Comparison of ENCODE assay signal across 33 cellular contexts in genomic region chr9:133167096-133167695, GRCh38. TPM values are rescaled to one million over a fixed set of nuclear protein-coding genes. Genes with fewer than 3 reads are reported as not detected.
"Had no signal": no experiment of that assay in that cellular context is flagged by ENCODE, and none has a peak within 500 bp of the region (broad histone marks: within the 10 kb centered on the region; RNA-seq: fewer than 3 reads in every experiment).

No MANE protein-coding gene starts in this region.

- H3K4me1 ChIP-seq: foreskin keratinocyte had no signal

- H3K36me3 Mint-ChIP-seq: natural killer cell treated with Interleukin-12 subunit alpha and Interleukin-12 subunit beta and Interleukin-15 and Interleukin-18, amount 100 ng/mL, for 72 hours had no signal

- H3K27ac ChIP-seq: brain microvascular endothelial cell, esophagus muscularis mucosa, foreskin keratinocyte, heart right ventricle, neutrophil, ovary, prostate gland, tibial nerve had no signal

- H3K27me3 ChIP-seq: ovary had no signal

- H3K27me3 Mint-ChIP-seq: activated T-cell treated with anti-CD3 and anti-CD28 coated beads, Interleukin-2, amount 50 U/mL, for 24 hours had no signal

- H3K27ac Mint-ChIP-seq: activated CD4-positive, alpha-beta memory T cell treated with anti-CD3 and anti-CD28 coated beads, Interleukin-2, amount 10 ng/mL, durations not matched to agents 7 days and 5 days; activated CD4-positive, alpha-beta T cell treated with anti-CD3 and anti-CD28 coated beads, Interleukin-2, amount 10 ng/mL, durations not matched to agents 24 days and 14 days; activated T-cell treated with anti-CD3 and anti-CD28 coated beads, Interleukin-2, amount 50 U/mL, for 24 hours; natural killer cell treated with Interleukin-12 subunit alpha and Interleukin-12 subunit beta and Interleukin-15 and Interleukin-18, amount 100 ng/mL, for 72 hours had no signal

- H3K9me3 Mint-ChIP-seq: activated CD4-positive, alpha-beta memory T cell treated with anti-CD3 and anti-CD28 coated beads, Interleukin-2, amount 10 ng/mL, durations not matched to agents 7 days and 5 days; activated CD4-positive, alpha-beta T cell treated with anti-CD3 and anti-CD28 coated beads, Interleukin-2, amount 10 ng/mL, durations not matched to agents 24 days and 14 days; activated T-cell treated with anti-CD3 and anti-CD28 coated beads, Interleukin-2, amount 50 U/mL, for 24 hours; natural killer cell treated with Interleukin-12 subunit alpha and Interleukin-12 subunit beta and Interleukin-15 and Interleukin-18, amount 100 ng/mL, for 72 hours had no signal

- ATAC-seq: foreskin keratinocyte; heart right ventricle; mucosa of descending colon; natural killer cell treated with Interleukin-12 subunit alpha and Interleukin-12 subunit beta and Interleukin-15 and Interleukin-18, amount 100 ng/mL, for 72 hours had no signal

- H3K4me3 ChIP-seq: esophagus muscularis mucosa, heart right ventricle, lung, mucosa of descending colon, ovary, prostate gland, smooth muscle cell, tibial nerve had no signal

- H3K4me3 Mint-ChIP-seq: activated CD4-positive, alpha-beta memory T cell treated with anti-CD3 and anti-CD28 coated beads, Interleukin-2, amount 10 ng/mL, durations not matched to agents 7 days and 5 days; activated CD4-positive, alpha-beta T cell treated with anti-CD3 and anti-CD28 coated beads, Interleukin-2, amount 10 ng/mL, durations not matched to agents 24 days and 14 days; activated T-cell treated with anti-CD3 and anti-CD28 coated beads, Interleukin-2, amount 50 U/mL, for 24 hours; natural killer cell treated with Interleukin-12 subunit alpha and Interleukin-12 subunit beta and Interleukin-15 and Interleukin-18, amount 100 ng/mL, for 72 hours had no signal

- H3K36me3 ChIP-seq: brain microvascular endothelial cell, esophagus muscularis mucosa, heart right ventricle, neutrophil, ovary, prostate gland, tibial nerve had no signal

- DNase-seq: activated CD4-positive, alpha-beta memory T cell treated with anti-CD3 and anti-CD28 coated beads, Interleukin-2, amount 10 ng/mL, durations not matched to agents 7 days and 5 days; activated CD4-positive, alpha-beta T cell treated with anti-CD3 and anti-CD28 coated beads, Interleukin-2, amount 10 ng/mL, durations not matched to agents 24 days and 14 days; activated CD4-positive, CD25-positive, alpha-beta regulatory T cell treated with anti-CD3 and anti-CD28 coated beads, Interleukin-2, amount 50 U/mL, for 72 hours; activated CD8-positive, alpha-beta memory T cell treated with anti-CD3 and anti-CD28 coated beads, Interleukin-2, amount 50 U/mL, for 48 hours; activated gamma-delta T cell treated with Interleukin-2 at 50 U/mL for 16 hours; activated naive CD4-positive, alpha-beta T cell treated with anti-CD3 and anti-CD28 coated beads, Interleukin-2, amount 50 U/mL, for 16 hours; activated T-cell treated with anti-CD3 and anti-CD28 coated beads, Interleukin-2, amount 50 U/mL, for 24 hours; amniotic stem cell; brain microvascular endothelial cell; dermis blood vessel endothelial cell; effector CD4-positive, alpha-beta T cell; foreskin keratinocyte; heart right ventricle; mucosa of descending colon; stimulated activated CD4-positive, alpha-beta T cell treated with anti-CD3 and anti-CD28 coated beads, Interleukin-15, amount 100 ng/mL, for 24 hours; stimulated activated CD4-positive, alpha-beta T cell treated with anti-CD3 and anti-CD28 coated beads, Interleukin-2, amount 100 ng/mL, for 24 hours; stimulated activated naive CD4-positive, alpha-beta T cell treated with Interleukin-2 at 50 U/mL for 16 hours had no signal

- H3K9me3 ChIP-seq: esophagus muscularis mucosa, heart right ventricle, mucosa of descending colon, neutrophil, ovary, prostate gland, tibial nerve had no signal

RNA-seq across cellular contexts. Expression of gene OBP2B, which starts 41.9 kb away (rescaled TPM):
- total RNA-seq: activated CD4-positive, alpha-beta memory T cell treated with anti-CD3 and anti-CD28 coated beads, Interleukin-2, amount 10 ng/mL, durations not matched to agents 7 days and 5 days; activated CD4-positive, alpha-beta T cell treated with anti-CD3 and anti-CD28 coated beads, Interleukin-2, amount 10 ng/mL, durations not matched to agents 24 days and 14 days; astrocyte; cardiac septum; cerebellum; dermis blood vessel endothelial cell; esophagus muscularis mucosa; foreskin keratinocyte; kidney epithelial cell; lung; mesenteric fat pad; mucosa of descending colon; myocyte; natural killer cell treated with Interleukin-12 subunit alpha and Interleukin-12 subunit beta and Interleukin-15 and Interleukin-18, amount 100 ng/mL, for 72 hours; smooth muscle cell; T-helper 1 cell treated with Interleukin-12 subunit alpha and Interleukin-12 subunit beta and Interleukin-4 antibody, amounts not matched to agents 30 ng/mL and 1 ng/mL, for 36 hours; temporal lobe; tibial nerve had no signal
- polyA plus RNA-seq: foreskin keratinocyte, heart right ventricle, lung, ovary, smooth muscle cell had no signal
